In genomic region chr17:36545465-36546417, GRCh38 we compare ENCODE assay signal across 8 cellular contexts. TPM values are rescaled to one million over a fixed set of nuclear protein-coding genes. Genes with fewer than 3 reads are reported as not detected.
DNase-seq lines count a peak whose midpoint lies in the region; ATAC-seq, FAIRE-seq and TF ChIP-seq lines count a peak whose summit lies in the region.

No MANE protein-coding gene starts in this region.

- POLR2A ChIA-PET in AG04449 (lab: Yijun Ruan, JAX), result interaction anchor here (0.5 to 1.4 kb wide), 8 partner anchors 11 to 647 kb away, joined by 3 to 19 read pairs (median 3); partner anchors contain the start of genes DHRS11, MRM1, MYO19 and PIGW

- FAIRE-seq in bronchial epithelial cell (lab: Jason Lieb, UNC), result no peak

- H3K9me3 ChIP-seq in WERI-Rb-1 (ENCODE audit: severe bottlenecking), result no peaks in the 10 kb centered on the region

- CTCF ChIA-PET in AG04449 (lab: Yijun Ruan, JAX), result interaction anchor here (1.0 to 1.7 kb wide), 3 partner anchors 11 to 56 kb away, joined by 3 to 10 read pairs (median 4); partner anchors contain the start of genes MRM1, MYO19 and PIGW

- ATAC-seq in GM18873 (IDR thresholded peaks at IDR 0.05; ENCODE audit: low FRiP score, unreplicated experiment), result peak; percentile 54
- ATAC-seq in HG03108 (IDR thresholded peaks at IDR 0.05; ENCODE audit: unreplicated experiment), result peak; percentile 68

- H3K4me3 ChIP-seq in AG04449 (ENCODE audit: low read depth, low read length), result peak overlapping the region; percentile 92
- H3K4me3 ChIP-seq in WERI-Rb-1 (ENCODE audit: low read depth, low read length), result peak overlapping the region; percentile 96
- peak overlapping the region; percentile 99 for H3K4me3 ChIP-seq in bronchial epithelial cell (ENCODE audit: low read depth, low read length)

- H3K27ac ChIP-seq in WERI-Rb-1, result peak overlapping the region; percentile 99

- no peaks in the 10 kb centered on the region for H3K27me3 ChIP-seq in WERI-Rb-1 (ENCODE audit: insufficient read depth, low read depth, severe bottlenecking)
- no peaks in the 10 kb centered on the region for H3K27me3 ChIP-seq in bronchial epithelial cell (ENCODE audit: control insufficient read depth, insufficient read depth, low read length)

- TF ChIP-seq CTCF in AG04449 (IDR thresholded peaks at IDR 0.05; ENCODE audit: insufficient read depth, low read length, missing control alignments) (no peak), WERI-Rb-1 (IDR thresholded peaks at IDR 0.05; ENCODE audit: low read depth, low read length) (0 out of 2 replicates have a peak, but pooled peaks have one; percentile 15), bronchial epithelial cell (IDR thresholded peaks at IDR 0.05; ENCODE audit: insufficient read depth, low read length, severe bottlenecking) (no peak)

- DNase-seq in AG04449 (ENCODE audit: low read depth, low spot score) (peak; percentile 84), NCI-H2196 (lab: John Stamatoyannopoulos, UW; ENCODE audit: unreplicated experiment) (peak; percentile 90), WERI-Rb-1 (peak; percentile 98), bronchial epithelial cell (ENCODE audit: low read depth) (peak; percentile 84), inferior parietal cortex (ENCODE audit: extremely low spot score) (peak; percentile 92), smooth muscle cell of the brain vasculature (ENCODE audit: low read depth, low spot score) (peak; percentile 94)

- H3K36me3 ChIP-seq in WERI-Rb-1 (peaks cover 33% of the 10 kb centered on the region), bronchial epithelial cell (ENCODE audit: control insufficient read depth, insufficient read depth, low read length) (peaks cover 2% of the 10 kb centered on the region)

RNA-seq across cellular contexts. Expression of gene GGNBP2, which starts 1.0 kb away (rescaled TPM):
- total RNA-seq in bronchial epithelial cell, result 92.6 and 94.3 TPM in 2 replicates

RNA-seq across cellular contexts. Expression of gene PIGW, which starts 11.0 kb away (rescaled TPM):
- 7.2 and 9.2 TPM in 2 replicates for total RNA-seq in bronchial epithelial cell

RNA-seq across cellular contexts. Expression of gene MYO19, which starts 11.1 kb away (rescaled TPM):
- total RNA-seq in bronchial epithelial cell, result 73.5 TPM in 2 replicates

RNA-seq across cellular contexts. Expression of gene DHRS11, which starts 45.9 kb away (rescaled TPM):
- total RNA-seq in bronchial epithelial cell, result 7.9 and 14.8 TPM in 2 replicates

RNA-seq across cellular contexts. Expression of gene MRM1, which starts 55.6 kb away (rescaled TPM):
- 3.2 and 6.1 TPM in 2 replicates for total RNA-seq in bronchial epithelial cell

Comparison
In these comparisons a context has a peak if more than half of its experiments do, and no peak if none do; other contexts are left out.
1. Peak in every context shown above with its lines: DNase-seq, ATAC-seq, H3K4me3 ChIP-seq and H3K27ac ChIP-seq.